In the genomic region with DNA sequence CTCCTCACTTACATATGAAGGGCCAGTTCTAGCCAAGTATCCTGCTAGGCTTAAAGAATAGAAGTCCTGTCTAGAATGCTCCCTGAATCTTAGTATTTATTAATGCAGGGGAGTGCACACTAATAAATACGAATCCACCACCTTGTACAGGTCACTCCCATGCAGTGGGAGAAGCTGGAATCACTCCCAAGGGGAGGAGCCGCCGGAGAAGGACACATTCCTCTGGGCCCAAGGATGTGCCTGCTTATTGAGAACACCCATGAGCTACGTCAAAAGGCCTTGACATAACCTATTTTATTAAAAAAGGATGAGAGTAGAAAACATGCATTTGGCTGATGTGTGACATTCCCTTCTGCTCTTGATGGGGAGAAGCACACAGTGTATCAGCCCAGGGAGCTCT, we compare ENCODE assay signal across 23 cellular contexts.
"Had no signal": no experiment of that assay in that cellular context is flagged by ENCODE, and none has a peak within 500 bp of the region (broad histone marks: within the 10 kb centered on the region; RNA-seq: fewer than 3 reads in every experiment).

No MANE protein-coding gene starts in this region.

- H3K4me1 ChIP-seq: SJSA1 had no signal

- H3K27me3 Mint-ChIP-seq: IgD-negative memory B cell had no signal

- H3K27ac Mint-ChIP-seq: IgD-negative memory B cell had no signal

- H3K4me1 Mint-ChIP-seq: IgD-negative memory B cell had no signal

- H3K36me3 Mint-ChIP-seq: IgD-negative memory B cell had no signal

- DNase-seq: Kasumi-1, MM.1S, NCI-H1092 treated with DMSO at 0.1 percent for 48 hours, NCI-H1436, NCI-H187, NCI-H2029, NCI-H2081 treated with DMSO at 0.1 percent for 48 hours, NCI-H2171, NCI-H226, NCI-H446, NCI-H510A, NCI-H524 treated with DMSO at 0.1 percent for 48 hours, NCI-H69, NCI-H774, Right ventricle myocardium superior, RPMI8226, SIG-M5 had no signal

- H3K4me3 ChIP-seq: K562, SJSA1, SK-N-MC had no signal

- ATAC-seq: K562 had no signal

- H3K27ac ChIP-seq: HL-60, KMS-11, SJSA1, SK-N-MC had no signal

- H3K9me3 Mint-ChIP-seq: IgD-negative memory B cell had no signal

- H3K4me3 Mint-ChIP-seq: IgD-negative memory B cell had no signal

- H3K27me3 ChIP-seq: SJSA1 had no signal

- H3K9me3 ChIP-seq: SJSA1 had no signal
